In genomic region chr15:75694241-75695182, GRCh38 we compare ENCODE assay signal across 8 cellular contexts. TPM values are rescaled to one million over a fixed set of nuclear protein-coding genes. Genes with fewer than 3 reads are reported as not detected.
A peak's percentile ranks its signal among the peaks of the same experiment; 100 is the strongest.
DNase-seq lines count a peak whose midpoint lies in the region; ATAC-seq, FAIRE-seq and TF ChIP-seq lines count a peak whose summit lies in the region.

No MANE protein-coding gene starts in this region.

- peak overlapping the region; percentile 86 for H3K27ac ChIP-seq in astrocyte (ENCODE audit: low read depth, low read length)
- peak overlapping the region; percentile 95 to 99 (median 97) for H3K27ac ChIP-seq in sigmoid colon

- H3K36me3 ChIP-seq in astrocyte (ENCODE audit: insufficient read depth, low read length) (peaks cover 7% of the 10 kb centered on the region), sigmoid colon (peaks cover 11 to 31% (median 21%) of the 10 kb centered on the region in 4 donors)

- H3K9me3 Mint-ChIP-seq in astrocyte (ENCODE audit: unreplicated experiment), result no peaks in the 10 kb centered on the region
- no peaks in the 10 kb centered on the region for H3K9me3 Mint-ChIP-seq in activated T-cell treated with anti-CD3 and anti-CD28 coated beads, Interleukin-2, amount 50 U/mL, for 72 hours

- peak overlapping the region; percentile 41 for H3K4me3 Mint-ChIP-seq in astrocyte (ENCODE audit: unreplicated experiment)
- H3K4me3 Mint-ChIP-seq in activated T-cell treated with anti-CD3 and anti-CD28 coated beads, Interleukin-2, amount 50 U/mL, for 72 hours, result no peak overlapping the region

- H3K9me3 ChIP-seq in astrocyte (ENCODE audit: insufficient read depth, low read depth, low read length) (no peaks in the 10 kb centered on the region), sigmoid colon (no peaks in the 10 kb centered on the region)

- FAIRE-seq in astrocyte (lab: Jason Lieb, UNC), result peak; percentile 79

- TF ChIP-seq EP300 in sigmoid colon (IDR thresholded peaks at IDR 0.05), result peak in 1 of 4 donors; percentile 78

- no peak for TF ChIP-seq POLR2A in sigmoid colon (IDR thresholded peaks at IDR 0.05)

- H3K4me1 Mint-ChIP-seq in astrocyte (ENCODE audit: low read depth, unreplicated experiment), result peaks cover 52% of the 10 kb centered on the region
- peaks cover 13% of the 10 kb centered on the region for H3K4me1 Mint-ChIP-seq in activated T-cell treated with anti-CD3 and anti-CD28 coated beads, Interleukin-2, amount 50 U/mL, for 72 hours (ENCODE audit: low read depth)

- 34 to 35% methylated on average over 20 of the region's 20 CpGs for WGBS in sigmoid colon, 2 donors

- H3K9ac ChIP-seq in astrocyte (ENCODE audit: low read length), result peak overlapping the region; percentile 70

- peaks cover 2% of the 10 kb centered on the region for H3K27me3 Mint-ChIP-seq in astrocyte (ENCODE audit: low read depth, unreplicated experiment)
- H3K27me3 Mint-ChIP-seq in activated T-cell treated with anti-CD3 and anti-CD28 coated beads, Interleukin-2, amount 50 U/mL, for 72 hours (ENCODE audit: low read depth), result peaks cover 18% of the 10 kb centered on the region

- H3K4me1 ChIP-seq in astrocyte (ENCODE audit: insufficient read depth, low read length) (peaks cover 43% of the 10 kb centered on the region), sigmoid colon (peaks cover 0 to 71% (median 65%) of the 10 kb centered on the region in 4 donors)

- no peak for ATAC-seq in activated T-cell treated with anti-CD3 and anti-CD28 coated beads, Interleukin-2, amount 50 U/mL, for 72 hours (replicated peaks in 1 of 2)

- TF ChIP-seq CTCF in astrocyte (IDR thresholded peaks at IDR 0.05; ENCODE audit: insufficient read depth, low read depth, low read length), result peak; percentile 29
- TF ChIP-seq CTCF in sigmoid colon (IDR thresholded peaks at IDR 0.05), result peak in 3 of 4 experiments; percentile 20 to 30 (median 23)

- peak; percentile 5 to 18 for DNase-seq in stimulated activated CD4-positive, alpha-beta T cell treated with anti-CD3 and anti-CD28 coated beads, Interleukin-4, amount 100 ng/mL, for 48 hours (ENCODE audit: low read depth in 2 of 2)
- no peak for DNase-seq in stimulated activated CD4-positive, alpha-beta T cell treated with anti-CD3 and anti-CD28 coated beads, Interleukin-1b, Interleukin-23, amount 100 ng/mL, for 48 hours
- DNase-seq in NCI-H345 (lab: John Stamatoyannopoulos, UW), result peak; percentile 57
- peak; percentile 98 for DNase-seq in astrocyte (ENCODE audit: low read depth)
- DNase-seq in hypothalamus (lab: John Stamatoyannopoulos, UW), result peak in 33 of 51 donors; percentile 17 to 85 (median 43)
- peak; percentile 96 for DNase-seq in sigmoid colon
- DNase-seq in central memory CD4-positive, alpha-beta T cell, result no peak
- no peak for DNase-seq in activated T-cell treated with anti-CD3 and anti-CD28 coated beads, Interleukin-2, amount 50 U/mL, for 72 hours

- H3K36me3 Mint-ChIP-seq in astrocyte (ENCODE audit: low read depth, unreplicated experiment), result peaks cover 3% of the 10 kb centered on the region
- H3K36me3 Mint-ChIP-seq in activated T-cell treated with anti-CD3 and anti-CD28 coated beads, Interleukin-2, amount 50 U/mL, for 72 hours (ENCODE audit: insufficient read depth in 2 of 2), result no peaks in the 10 kb centered on the region

- peak overlapping the region; percentile 11 for H3K4me3 ChIP-seq in astrocyte (ENCODE audit: insufficient read depth, low read depth, low read length)
- no peak overlapping the region for H3K4me3 ChIP-seq in sigmoid colon

- H3K79me2 ChIP-seq in astrocyte (ENCODE audit: insufficient read depth, low read length), result peaks cover 3% of the 10 kb centered on the region

- H3K4me2 ChIP-seq in astrocyte (ENCODE audit: low read length), result peak overlapping the region; percentile 77

- peak overlapping the region; percentile 13 for H2AFZ ChIP-seq in astrocyte (ENCODE audit: low read depth, low read length)

- H3K27me3 ChIP-seq in astrocyte (ENCODE audit: insufficient read depth, low read length), result no peaks in the 10 kb centered on the region
- no peaks in the 10 kb centered on the region for H3K27me3 ChIP-seq in sigmoid colon

- intact Hi-C loops in sigmoid colon (cut with DNase I), result no loop called here

- H4K20me1 ChIP-seq in astrocyte (ENCODE audit: insufficient read depth, low read length), result peaks cover 4% of the 10 kb centered on the region

- H3K27ac Mint-ChIP-seq in astrocyte (ENCODE audit: unreplicated experiment), result peak overlapping the region; percentile 79
- no peak overlapping the region for H3K27ac Mint-ChIP-seq in activated T-cell treated with anti-CD3 and anti-CD28 coated beads, Interleukin-2, amount 50 U/mL, for 72 hours

RNA-seq across cellular contexts. Expression of gene CSPG4, which starts 18.1 kb away (rescaled TPM):
- total RNA-seq in astrocyte (26.9 and 47.8 TPM in 2 replicates), sigmoid colon (100 to 1,000 TPM in 2 of 4 donors, 10 to 100 TPM in 2; 45.7 to 151 (median 93.9) TPM)
- 1 to 10 TPM in 1 of 3 donors, under 1 TPM in 2; 0.23 to 8.4 (median 0.60) TPM for polyA plus RNA-seq in sigmoid colon
- total RNA-seq in activated T-cell treated with anti-CD3 and anti-CD28 coated beads, Interleukin-2, amount 50 U/mL, for 72 hours, result not detected

RNA-seq across cellular contexts. Expression of gene SNX33, which starts 46.8 kb away (rescaled TPM):
- total RNA-seq in astrocyte, result 22.3 and 25.6 TPM in 2 replicates
- total RNA-seq in sigmoid colon, result 10 to 100 TPM; 20.1 to 32.7 (median 25.8) TPM
- polyA plus RNA-seq in sigmoid colon, result 10 to 100 TPM in 2 of 3 donors, 1 to 10 TPM in 1; 9.0 to 20.9 (median 12.7) TPM
- total RNA-seq in activated T-cell treated with anti-CD3 and anti-CD28 coated beads, Interleukin-2, amount 50 U/mL, for 72 hours, result 1 to 10 TPM; 1.5 to 3.1 TPM

RNA-seq across cellular contexts. Expression of gene IMP3, which starts 54.5 kb away (rescaled TPM):
- 43.9 and 48.4 TPM in 2 replicates for total RNA-seq in astrocyte
- total RNA-seq in sigmoid colon, result 100 to 1,000 TPM in 1 of 4 donors, 10 to 100 TPM in 3; 55.4 to 117 (median 84.3) TPM
- 10 to 100 TPM; 58.3 to 94.1 (median 62.0) TPM for polyA plus RNA-seq in sigmoid colon
- 10 to 100 TPM; 57.5 to 61.0 TPM for total RNA-seq in activated T-cell treated with anti-CD3 and anti-CD28 coated beads, Interleukin-2, amount 50 U/mL, for 72 hours

Comparison
In these comparisons a context has a peak if more than half of its experiments do, and no peak if none do; other contexts are left out.
1. DNase-seq: peak in stimulated activated CD4-positive, alpha-beta T cell treated with anti-CD3 and anti-CD28 coated beads, Interleukin-4, amount 100 ng/mL, for 48 hours (2 of 2), NCI-H345 (single experiment), astrocyte (single experiment), hypothalamus (33 of 51) and sigmoid colon (single experiment); none in stimulated activated CD4-positive, alpha-beta T cell treated with anti-CD3 and anti-CD28 coated beads, Interleukin-1b, Interleukin-23, amount 100 ng/mL, for 48 hours (single experiment), central memory CD4-positive, alpha-beta T cell (single experiment) and activated T-cell treated with anti-CD3 and anti-CD28 coated beads, Interleukin-2, amount 50 U/mL, for 72 hours (0 of 2).
2. RNA of gene CSPG4, which starts 18.1 kb away (total RNA-seq): 45.7 to 151 TPM in sigmoid colon and 26.9 to 47.8 TPM in astrocyte; not detected in activated T-cell treated with anti-CD3 and anti-CD28 coated beads, Interleukin-2, amount 50 U/mL, for 72 hours; every median in the first group is over 10 times any median in the second.